ENCODE assay signal across 12 cellular contexts in genomic region chr2:69280017-69280671, GRCh38.
"Had no signal": no experiment of that assay in that cellular context is flagged by ENCODE, and none has a peak within 500 bp of the region (broad histone marks: within the 10 kb centered on the region; RNA-seq: fewer than 3 reads in every experiment).

No MANE protein-coding gene starts in this region.

- ATAC-seq: activated T-helper 17 cell treated with anti-CD3 and anti-CD28 coated beads, Interleukin-2, amount 50 U/mL, for 72 hours; effector memory CD8-positive, alpha-beta T cell; gastroesophageal sphincter had no signal

- DNase-seq: activated CD4-positive, CD25-positive, alpha-beta regulatory T cell; activated naive CD4-positive, alpha-beta T cell treated with anti-CD3 and anti-CD28 coated beads, Interleukin-2, amount 50 U/mL, for 16 hours; dermis blood vessel endothelial cell; effector memory CD8-positive, alpha-beta T cell; stimulated activated CD4-positive, alpha-beta T cell treated with anti-CD3 and anti-CD28 coated beads, Interleukin-12 subunit alpha, Interleukin-12 subunit beta, amount 100 ng/mL, for 4 hours; stimulated activated CD4-positive, alpha-beta T cell treated with anti-CD3 and anti-CD28 coated beads, Interleukin-2, amount 100 ng/mL, for 24 hours; stomach; SW 1271 had no signal

- H3K4me1 Mint-ChIP-seq: activated T-helper 17 cell treated with anti-CD3 and anti-CD28 coated beads, Interleukin-2, amount 50 U/mL, for 72 hours had no signal

- H3K27me3 ChIP-seq: gastroesophageal sphincter, stomach had no signal

- H3K9me3 Mint-ChIP-seq: activated T-helper 17 cell treated with anti-CD3 and anti-CD28 coated beads, Interleukin-2, amount 50 U/mL, for 72 hours; effector memory CD8-positive, alpha-beta T cell had no signal

- H3K36me3 ChIP-seq: gastroesophageal sphincter, stomach, thoracic aorta had no signal

- H3K27ac Mint-ChIP-seq: activated T-helper 17 cell treated with anti-CD3 and anti-CD28 coated beads, Interleukin-2, amount 50 U/mL, for 72 hours; effector memory CD8-positive, alpha-beta T cell had no signal

- H3K27ac ChIP-seq: epithelial cell of prostate, gastroesophageal sphincter, stomach, thoracic aorta had no signal

- H3K4me3 Mint-ChIP-seq: activated T-helper 17 cell treated with anti-CD3 and anti-CD28 coated beads, Interleukin-2, amount 50 U/mL, for 72 hours; effector memory CD8-positive, alpha-beta T cell had no signal

- H3K4me3 ChIP-seq: gastroesophageal sphincter, stomach, thoracic aorta had no signal
